ENCODE assay signal across 16 cellular contexts in the genomic region with DNA sequence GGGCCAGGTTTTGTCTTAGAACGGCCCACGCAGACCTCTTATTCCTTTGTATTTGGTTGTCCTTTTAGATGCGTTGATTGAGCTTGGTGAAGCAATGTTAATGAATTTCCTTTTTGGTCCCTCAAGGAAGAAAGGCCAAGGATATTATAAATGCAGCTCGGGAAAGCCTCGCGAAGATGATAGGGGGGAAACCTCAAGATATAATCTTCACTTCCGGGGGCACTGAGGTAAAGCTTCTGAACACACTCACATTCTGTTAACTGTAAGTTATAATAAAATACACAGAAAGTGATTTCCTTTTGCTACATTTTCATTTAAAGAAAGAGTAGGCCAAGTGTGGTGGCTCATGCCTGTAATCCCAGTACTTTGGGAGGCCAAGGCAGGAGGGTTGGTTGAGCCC. TPM values are rescaled to one million over a fixed set of nuclear protein-coding genes. Genes with fewer than 3 reads are reported as not detected.
DNase-seq lines count a peak whose midpoint lies in the region; ATAC-seq and TF ChIP-seq lines count a peak whose summit lies in the region.
"Had no signal": no experiment of that assay in that cellular context is flagged by ENCODE, and none has a peak within 500 bp of the region (broad histone marks: within the 10 kb centered on the region; RNA-seq: fewer than 3 reads in every experiment).

No MANE protein-coding gene starts in this region.

- intact Hi-C loops in activated naive CD4-positive, alpha-beta T cell treated with anti-CD3 and anti-CD28 coated beads for 36 hours (cut with micrococcal nuclease): no loop called here
- intact Hi-C loops in spleen (cut with DNase I; ENCODE audit: low total_unique reads): no loop called here

- DNase-seq in activated naive CD4-positive, alpha-beta T cell treated with anti-CD3 and anti-CD28 coated beads for 36 hours: no peak
- DNase-seq in activated naive CD4-positive, alpha-beta T cell (lab: John Stamatoyannopoulos, UW): no peak
- DNase-seq in Jurkat, Clone E6-1 (ENCODE audit: low read depth, low spot score): peak; percentile 74
- no peak for DNase-seq in stimulated activated naive CD8-positive, alpha-beta T cell treated with anti-CD3 and anti-CD28 coated beads, Interleukin-15, amount 100 ng/mL, for 72 hours
- DNase-seq in nucleus accumbens (lab: John Stamatoyannopoulos, UW): no peak
- no peak for DNase-seq in spleen
- DNase-seq: GM23248, KBM-7, NCI-H1092 treated with DMSO at 0.1 percent for 48 hours, NCI-H1694 treated with DMSO at 0.1 percent for 48 hours, NCI-H774 had no signal

- H3K27me3 ChIP-seq in spleen (replicated peaks in 1 of 7): no peaks in the 10 kb centered on the region

- H3K27me3 Mint-ChIP-seq in activated naive CD4-positive, alpha-beta T cell treated with anti-CD3 and anti-CD28 coated beads for 36 hours (ENCODE audit: low read depth): no peaks in the 10 kb centered on the region
- no peaks in the 10 kb centered on the region for H3K27me3 Mint-ChIP-seq in activated T-helper 17 cell treated with anti-CD3 and anti-CD28 coated beads, Interleukin-2, amount 50 U/mL, for 72 hours
- H3K27me3 Mint-ChIP-seq in stimulated activated naive CD8-positive, alpha-beta T cell treated with anti-CD3 and anti-CD28 coated beads, Interleukin-15, amount 100 ng/mL, for 72 hours: no peaks in the 10 kb centered on the region
- H3K27me3 Mint-ChIP-seq: B cell had no signal

- no peak for TF ChIP-seq CTCF in spleen (IDR thresholded peaks at IDR 0.05 in 8 of 11, conservative IDR thresholded peaks at IDR 0.05 in 3 of 11)

- H3K4me1 Mint-ChIP-seq in activated naive CD4-positive, alpha-beta T cell treated with anti-CD3 and anti-CD28 coated beads for 36 hours (ENCODE audit: low read depth): peaks cover 65% of the 10 kb centered on the region
- H3K4me1 Mint-ChIP-seq in activated T-helper 17 cell treated with anti-CD3 and anti-CD28 coated beads, Interleukin-2, amount 50 U/mL, for 72 hours: peaks cover 41% of the 10 kb centered on the region
- H3K4me1 Mint-ChIP-seq in stimulated activated naive CD8-positive, alpha-beta T cell treated with anti-CD3 and anti-CD28 coated beads, Interleukin-15, amount 100 ng/mL, for 72 hours: peaks cover 79% of the 10 kb centered on the region
- H3K4me1 Mint-ChIP-seq: B cell had no signal

- peaks cover 0 to 90% (median 46%) of the 10 kb centered on the region in 6 donors for H3K36me3 ChIP-seq in spleen

- ATAC-seq in activated T-helper 17 cell treated with anti-CD3 and anti-CD28 coated beads, Interleukin-2, amount 50 U/mL, for 72 hours (replicated peaks): no peak
- no peak for ATAC-seq in stimulated activated naive CD8-positive, alpha-beta T cell treated with anti-CD3 and anti-CD28 coated beads, Interleukin-15, amount 100 ng/mL, for 72 hours
- ATAC-seq: Panc1, Right ventricle myocardium inferior had no signal

- H3K9me3 ChIP-seq in spleen: peaks cover 0 to 10% (median under 1%) of the 10 kb centered on the region in 8 donors

- H3K27ac Mint-ChIP-seq in activated naive CD4-positive, alpha-beta T cell treated with anti-CD3 and anti-CD28 coated beads for 36 hours: peak overlapping the region; percentile 61
- peak overlapping the region; percentile 74 for H3K27ac Mint-ChIP-seq in activated T-helper 17 cell treated with anti-CD3 and anti-CD28 coated beads, Interleukin-2, amount 50 U/mL, for 72 hours
- H3K27ac Mint-ChIP-seq in stimulated activated naive CD8-positive, alpha-beta T cell treated with anti-CD3 and anti-CD28 coated beads, Interleukin-15, amount 100 ng/mL, for 72 hours: peak overlapping the region; percentile 74 to 91
- H3K27ac Mint-ChIP-seq: B cell had no signal

- H3K4me1 ChIP-seq in spleen: peaks cover 0 to 14% (median 4%) of the 10 kb centered on the region in 6 donors

- peaks cover 71% of the 10 kb centered on the region for H3K36me3 Mint-ChIP-seq in activated naive CD4-positive, alpha-beta T cell treated with anti-CD3 and anti-CD28 coated beads for 36 hours (ENCODE audit: low read depth)
- peaks cover 96% of the 10 kb centered on the region for H3K36me3 Mint-ChIP-seq in activated T-helper 17 cell treated with anti-CD3 and anti-CD28 coated beads, Interleukin-2, amount 50 U/mL, for 72 hours (ENCODE audit: low read depth)

- peak overlapping the region; percentile 13; the same call in 1 of the 2 replicates for H3K4me3 ChIP-seq in Jurkat, Clone E6-1 (ENCODE audit: low read length)
- no peak overlapping the region for H3K4me3 ChIP-seq in spleen
- H3K4me3 ChIP-seq: GM23248 had no signal

- TF ChIP-seq POLR2A in spleen (IDR thresholded peaks at IDR 0.05): no peak

- peaks cover 25% of the 10 kb centered on the region for H3K9me3 Mint-ChIP-seq in activated naive CD4-positive, alpha-beta T cell treated with anti-CD3 and anti-CD28 coated beads for 36 hours
- H3K9me3 Mint-ChIP-seq in activated T-helper 17 cell treated with anti-CD3 and anti-CD28 coated beads, Interleukin-2, amount 50 U/mL, for 72 hours: peaks cover 3% of the 10 kb centered on the region
- peaks cover 21 to 23% of the 10 kb centered on the region in 2 donors for H3K9me3 Mint-ChIP-seq in stimulated activated naive CD8-positive, alpha-beta T cell treated with anti-CD3 and anti-CD28 coated beads, Interleukin-15, amount 100 ng/mL, for 72 hours

- H3K27ac ChIP-seq in spleen: no peak overlapping the region
- H3K27ac ChIP-seq: GM23248 had no signal

- no peak overlapping the region for H3K4me3 Mint-ChIP-seq in activated naive CD4-positive, alpha-beta T cell treated with anti-CD3 and anti-CD28 coated beads for 36 hours
- peak overlapping the region; percentile 53 for H3K4me3 Mint-ChIP-seq in activated T-helper 17 cell treated with anti-CD3 and anti-CD28 coated beads, Interleukin-2, amount 50 U/mL, for 72 hours
- peak overlapping the region; percentile 13 to 63 for H3K4me3 Mint-ChIP-seq in stimulated activated naive CD8-positive, alpha-beta T cell treated with anti-CD3 and anti-CD28 coated beads, Interleukin-15, amount 100 ng/mL, for 72 hours
- H3K4me3 Mint-ChIP-seq: B cell had no signal

- CTCF ChIA-PET in activated naive CD4-positive, alpha-beta T cell treated with anti-CD3 and anti-CD28 coated beads for 36 hours (lab: Charles Lee): interaction anchor here (0.6 to 0.9 kb wide), 3 partner anchors 8 to 179 kb away, joined by 3 to 4 read pairs (median 3); no protein-coding TSS in a partner anchor

- WGBS in spleen, 5 donors: 76 to 89% (median 83%) methylated on average over 7 of the region's 7 CpGs

RNA-seq across cellular contexts. Expression of gene SCLY, which starts 7.1 kb away (rescaled TPM):
- total RNA-seq in activated naive CD4-positive, alpha-beta T cell treated with anti-CD3 and anti-CD28 coated beads for 36 hours: 10 to 100 TPM; 46.4 to 46.7 TPM
- 34.0 TPM for polyA plus RNA-seq in Jurkat, Clone E6-1 (2012; ENCODE audit: insufficient read depth, insufficient read length)
- 10 to 100 TPM; 56.2 to 57.1 TPM for total RNA-seq in activated T-helper 17 cell treated with anti-CD3 and anti-CD28 coated beads, Interleukin-2, amount 50 U/mL, for 72 hours
- 10 to 100 TPM; 13.5 to 22.7 (median 17.5) TPM for total RNA-seq in spleen
- 1 to 10 TPM; 5.8 to 10.0 (median 6.7) TPM for polyA plus RNA-seq in spleen

RNA-seq across cellular contexts. Expression of gene ESPNL, which starts 32.2 kb away (rescaled TPM):
- total RNA-seq in activated naive CD4-positive, alpha-beta T cell treated with anti-CD3 and anti-CD28 coated beads for 36 hours: under 1 TPM; 0.05 to 0.15 TPM
- 1.1 TPM for polyA plus RNA-seq in Jurkat, Clone E6-1 (2012; ENCODE audit: insufficient read depth, insufficient read length)
- total RNA-seq in activated T-helper 17 cell treated with anti-CD3 and anti-CD28 coated beads, Interleukin-2, amount 50 U/mL, for 72 hours: 1 to 10 TPM in 1 of 2 donors, under 1 TPM in 1; 0.39 to 1.0 TPM
- 1 to 10 TPM in 4 of 7 donors, under 1 TPM in 3; 0.65 to 5.1 (median 1.5) TPM for total RNA-seq in spleen
- 1 to 10 TPM; 1.3 to 6.2 (median 3.8) TPM for polyA plus RNA-seq in spleen
- total RNA-seq: MCF 10A, Right ventricle myocardium inferior had no signal
